ENCODE assay signal across 1 cellular context in the genomic region with DNA sequence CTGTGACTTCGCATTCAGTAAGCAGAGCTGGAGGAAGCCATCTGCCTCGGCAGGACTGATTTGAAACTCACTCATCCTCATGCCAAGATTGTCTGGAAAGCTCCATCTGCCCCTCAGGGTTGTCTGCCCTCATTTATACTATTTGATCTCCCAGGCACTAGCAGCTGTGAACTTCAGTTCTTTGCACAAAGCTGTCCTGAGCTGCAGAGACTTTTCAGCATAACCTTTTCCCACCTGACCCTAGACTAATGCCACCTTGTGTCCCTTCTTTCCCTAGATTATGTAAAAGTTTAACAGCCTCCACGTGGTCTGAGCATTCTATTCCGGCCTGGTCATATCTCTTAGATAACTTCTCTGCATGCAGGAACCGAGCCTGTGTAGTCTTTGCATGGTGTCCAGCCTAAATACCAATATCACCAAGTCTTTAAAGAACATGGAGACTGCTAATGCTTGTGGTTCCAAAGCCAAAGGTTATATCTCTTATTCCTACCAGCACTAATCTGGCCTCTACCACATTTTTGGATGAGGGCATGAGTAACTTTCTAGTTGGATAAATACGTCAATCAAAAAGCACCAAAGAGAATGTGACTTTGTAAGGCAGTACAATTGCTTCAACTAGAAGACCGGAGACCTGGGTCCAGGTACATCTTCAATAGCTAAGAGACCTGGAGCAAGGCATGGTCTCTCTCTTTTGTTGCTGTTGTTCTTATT.
TF ChIP-seq lines count a peak whose summit lies in the region.

No MANE protein-coding gene starts in this region.

TF ChIP-seq in K562, 482 proteins besides CTCF, POLR2A, EP300 and RAD21 (continued from another document and continues in another):
- TF ChIP-seq KLF13 (tag; IDR thresholded peaks at IDR 0.05; ENCODE audit: borderline replicate concordance, low read depth) (no peak), STAG1 (CRISPR knock-in tag; IDR thresholded peaks at IDR 0.05; ENCODE audit: borderline replicate concordance) (no peak), SAFB (IDR thresholded peaks at IDR 0.05; ENCODE audit: borderline replicate concordance, low read depth, low read length) (no peak), NCOA2 (IDR thresholded peaks at IDR 0.05; ENCODE audit: partially characterized antibody in 2 of 2) (no peak), KDM2B (CRISPR knock-in tag; IDR thresholded peaks at IDR 0.05) (no peak), FOXJ3 (CRISPR knock-in tag; IDR thresholded peaks at IDR 0.05) (no peak), SAFB2 (IDR thresholded peaks at IDR 0.05; ENCODE audit: borderline replicate concordance, low read depth, low read length, severe bottlenecking) (no peak), ZNF121 (CRISPR knock-in tag; conservative IDR thresholded peaks at IDR 0.05) (peak; percentile 29; the same call in 1 of the 2 replicates), JUND (IDR thresholded peaks at IDR 0.05; ENCODE audit: borderline replicate concordance, low read depth, low read length) (no peak), JUND (tag; IDR thresholded peaks at IDR 0.05; ENCODE audit: borderline replicate concordance, low read depth, low read length) (peak; percentile 22; the same call in 1 of the 3 replicates), ZNF23 (CRISPR knock-in tag; IDR thresholded peaks at IDR 0.05) (no peak), DACH1 (IDR thresholded peaks at IDR 0.05; ENCODE audit: partially characterized antibody) (no peak), ARID2 (IDR thresholded peaks at IDR 0.05) (no peak), NCOA1 (IDR thresholded peaks at IDR 0.05; ENCODE audit: low read depth) (no peak), ZNF583 (CRISPR knock-in tag; IDR thresholded peaks at IDR 0.05) (0 out of 2 replicates have a peak, but pooled peaks have one; percentile 68), SLC30A9 (CRISPR knock-in tag; IDR thresholded peaks at IDR 0.05) (no peak), SRSF1 (IDR thresholded peaks at IDR 0.05; ENCODE audit: low read depth, low read length) (no peak), NR1H2 (CRISPR knock-in tag; IDR thresholded peaks at IDR 0.05) (no peak), MCM7 (IDR thresholded peaks at IDR 0.05) (no peak), SNIP1 (IDR thresholded peaks at IDR 0.05; ENCODE audit: low read depth) (no peak), HNRNPH1 (optimal IDR thresholded peaks at IDR 0.05; ENCODE audit: low read depth, low read length) (no peak), BDP1 (IDR thresholded peaks at IDR 0.05; ENCODE audit: insufficient read depth, insufficient read length) (no peak), HDAC1 (IDR thresholded peaks at IDR 0.05) (peak in 1 of 2 experiments; percentile 65; a peak in 2 of 4 replicates), MCM3 (IDR thresholded peaks at IDR 0.05) (no peak), FOXM1 (IDR thresholded peaks at IDR 0.05; ENCODE audit: low read depth) (no peak), FOXM1 (CRISPR knock-in tag; IDR thresholded peaks at IDR 0.05; ENCODE audit: low read depth) (no peak), BRF1 (IDR thresholded peaks at IDR 0.05; ENCODE audit: borderline replicate concordance, extremely low read depth, insufficient read length) (no peak), ELF2 (CRISPR knock-in tag; IDR thresholded peaks at IDR 0.05) (no peak), ZNF253 (CRISPR knock-in tag; conservative IDR thresholded peaks at IDR 0.05) (no peak), THRAP3 (IDR thresholded peaks at IDR 0.05; ENCODE audit: borderline replicate concordance) (no peak), POLR3G (IDR thresholded peaks at IDR 0.05; ENCODE audit: extremely low read depth, insufficient read length, insufficient replicate concordance) (no peak), FOXJ2 (tag; IDR thresholded peaks at IDR 0.05) (no peak), KAT7 (CRISPR knock-in tag; IDR thresholded peaks at IDR 0.05; ENCODE audit: borderline replicate concordance) (no peak), LCOR (CRISPR knock-in tag; IDR thresholded peaks at IDR 0.05) (0 out of 2 replicates have a peak, but pooled peaks have one; percentile 33), IFI16 (CRISPR knock-in tag; IDR thresholded peaks at IDR 0.05) (no peak), CBFB (CRISPR knock-in tag; IDR thresholded peaks at IDR 0.05) (no peak), POLR2H (tag; IDR thresholded peaks at IDR 0.05; ENCODE audit: low read depth) (0 out of 2 replicates have a peak, but pooled peaks have one; percentile 26), POLR2G (IDR thresholded peaks at IDR 0.05; ENCODE audit: low read depth, low read length) (peak; percentile 58), MEIS2 (IDR thresholded peaks at IDR 0.05; ENCODE audit: partially characterized antibody) (peak; percentile 51), ZBTB8A (IDR thresholded peaks at IDR 0.05; ENCODE audit: partially characterized antibody) (no peak), YY1 (IDR thresholded peaks at IDR 0.05; ENCODE audit: borderline replicate concordance in 1 of 3, control insufficient read depth in 1 of 3, extremely low read depth in 1 of 3, insufficient read depth in 3 of 3, insufficient read length in 1 of 3, insufficient replicate concordance in 2 of 3, low read depth in 1 of 3, low read length in 2 of 3) (no peak), MAFF (IDR thresholded peaks at IDR 0.05; ENCODE audit: low read length) (no peak), NFE2L1 (tag; IDR thresholded peaks at IDR 0.05; ENCODE audit: borderline replicate concordance, low read depth) (no peak), HDAC6 (IDR thresholded peaks at IDR 0.05; ENCODE audit: low read depth, low read length) (no peak), TEAD4 (IDR thresholded peaks at IDR 0.05; ENCODE audit: low read length) (peak; percentile 39; the same call in 1 of the 2 replicates), TEAD4 (CRISPR knock-in tag; IDR thresholded peaks at IDR 0.05; ENCODE audit: borderline replicate concordance) (no peak), RB1 (IDR thresholded peaks at IDR 0.05; ENCODE audit: low read depth) (no peak), SMARCE1 (IDR thresholded peaks at IDR 0.05) (no peak), KDM4B (IDR thresholded peaks at IDR 0.05; ENCODE audit: borderline replicate concordance in 2 of 2, low read depth in 1 of 2) (no peak), ZNF282 (CRISPR knock-in tag; IDR thresholded peaks at IDR 0.05) (no peak)
- TF ChIP-seq, protein P1, sequence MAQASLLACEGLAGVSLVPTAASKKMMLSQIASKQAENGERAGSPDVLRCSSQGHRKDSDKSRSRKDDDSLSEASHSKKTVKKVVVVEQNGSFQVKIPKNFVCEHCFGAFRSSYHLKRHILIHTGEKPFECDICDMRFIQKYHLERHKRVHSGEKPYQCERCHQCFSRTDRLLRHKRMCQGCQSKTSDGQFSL (CRISPR knock-in tag; IDR thresholded peaks at IDR 0.05), result no peak
- TF ChIP-seq, protein P1 (tag; IDR thresholded peaks at IDR 0.05), result 0 out of 4 replicates have a peak, but pooled peaks of 1 of the 2 experiments have one; percentile 14
- TF ChIP-seq, protein P2, sequence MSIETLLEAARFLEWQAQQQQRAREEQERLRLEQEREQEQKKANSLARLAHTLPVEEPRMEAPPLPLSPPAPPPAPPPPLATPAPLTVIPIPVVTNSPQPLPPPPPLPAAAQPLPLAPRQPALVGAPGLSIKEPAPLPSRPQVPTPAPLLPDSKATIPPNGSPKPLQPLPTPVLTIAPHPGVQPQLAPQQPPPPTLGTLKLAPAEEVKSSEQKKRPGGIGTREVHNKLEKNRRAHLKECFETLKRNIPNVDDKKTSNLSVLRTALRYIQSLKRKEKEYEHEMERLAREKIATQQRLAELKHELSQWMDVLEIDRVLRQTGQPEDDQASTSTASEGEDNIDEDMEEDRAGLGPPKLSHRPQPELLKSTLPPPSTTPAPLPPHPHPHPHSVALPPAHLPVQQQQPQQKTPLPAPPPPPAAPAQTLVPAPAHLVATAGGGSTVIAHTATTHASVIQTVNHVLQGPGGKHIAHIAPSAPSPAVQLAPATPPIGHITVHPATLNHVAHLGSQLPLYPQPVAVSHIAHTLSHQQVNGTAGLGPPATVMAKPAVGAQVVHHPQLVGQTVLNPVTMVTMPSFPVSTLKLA (conservative IDR thresholded peaks at IDR 0.05), result peak; percentile 91 to 93
- TF ChIP-seq, protein P3, sequence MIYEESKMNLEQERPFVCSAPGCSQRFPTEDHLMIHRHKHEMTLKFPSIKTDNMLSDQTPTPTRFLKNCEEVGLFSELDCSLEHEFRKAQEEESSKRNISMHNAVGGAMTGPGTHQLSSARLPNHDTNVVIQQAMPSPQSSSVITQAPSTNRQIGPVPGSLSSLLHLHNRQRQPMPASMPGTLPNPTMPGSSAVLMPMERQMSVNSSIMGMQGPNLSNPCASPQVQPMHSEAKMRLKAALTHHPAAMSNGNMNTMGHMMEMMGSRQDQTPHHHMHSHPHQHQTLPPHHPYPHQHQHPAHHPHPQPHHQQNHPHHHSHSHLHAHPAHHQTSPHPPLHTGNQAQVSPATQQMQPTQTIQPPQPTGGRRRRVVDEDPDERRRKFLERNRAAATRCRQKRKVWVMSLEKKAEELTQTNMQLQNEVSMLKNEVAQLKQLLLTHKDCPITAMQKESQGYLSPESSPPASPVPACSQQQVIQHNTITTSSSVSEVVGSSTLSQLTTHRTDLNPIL (CRISPR knock-in tag; IDR thresholded peaks at IDR 0.05), result no peak
- TF ChIP-seq, protein P4, sequence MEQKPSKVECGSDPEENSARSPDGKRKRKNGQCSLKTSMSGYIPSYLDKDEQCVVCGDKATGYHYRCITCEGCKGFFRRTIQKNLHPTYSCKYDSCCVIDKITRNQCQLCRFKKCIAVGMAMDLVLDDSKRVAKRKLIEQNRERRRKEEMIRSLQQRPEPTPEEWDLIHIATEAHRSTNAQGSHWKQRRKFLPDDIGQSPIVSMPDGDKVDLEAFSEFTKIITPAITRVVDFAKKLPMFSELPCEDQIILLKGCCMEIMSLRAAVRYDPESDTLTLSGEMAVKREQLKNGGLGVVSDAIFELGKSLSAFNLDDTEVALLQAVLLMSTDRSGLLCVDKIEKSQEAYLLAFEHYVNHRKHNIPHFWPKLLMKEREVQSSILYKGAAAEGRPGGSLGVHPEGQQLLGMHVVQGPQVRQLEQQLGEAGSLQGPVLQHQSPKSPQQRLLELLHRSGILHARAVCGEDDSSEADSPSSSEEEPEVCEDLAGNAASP (IDR thresholded peaks at IDR 0.05), result no peak
- TF ChIP-seq, protein P5, sequence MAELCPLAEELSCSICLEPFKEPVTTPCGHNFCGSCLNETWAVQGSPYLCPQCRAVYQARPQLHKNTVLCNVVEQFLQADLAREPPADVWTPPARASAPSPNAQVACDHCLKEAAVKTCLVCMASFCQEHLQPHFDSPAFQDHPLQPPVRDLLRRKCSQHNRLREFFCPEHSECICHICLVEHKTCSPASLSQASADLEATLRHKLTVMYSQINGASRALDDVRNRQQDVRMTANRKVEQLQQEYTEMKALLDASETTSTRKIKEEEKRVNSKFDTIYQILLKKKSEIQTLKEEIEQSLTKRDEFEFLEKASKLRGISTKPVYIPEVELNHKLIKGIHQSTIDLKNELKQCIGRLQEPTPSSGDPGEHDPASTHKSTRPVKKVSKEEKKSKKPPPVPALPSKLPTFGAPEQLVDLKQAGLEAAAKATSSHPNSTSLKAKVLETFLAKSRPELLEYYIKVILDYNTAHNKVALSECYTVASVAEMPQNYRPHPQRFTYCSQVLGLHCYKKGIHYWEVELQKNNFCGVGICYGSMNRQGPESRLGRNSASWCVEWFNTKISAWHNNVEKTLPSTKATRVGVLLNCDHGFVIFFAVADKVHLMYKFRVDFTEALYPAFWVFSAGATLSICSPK (IDR thresholded peaks at IDR 0.05; ENCODE audit: borderline replicate concordance), result no peak
- TF ChIP-seq, protein P6, sequence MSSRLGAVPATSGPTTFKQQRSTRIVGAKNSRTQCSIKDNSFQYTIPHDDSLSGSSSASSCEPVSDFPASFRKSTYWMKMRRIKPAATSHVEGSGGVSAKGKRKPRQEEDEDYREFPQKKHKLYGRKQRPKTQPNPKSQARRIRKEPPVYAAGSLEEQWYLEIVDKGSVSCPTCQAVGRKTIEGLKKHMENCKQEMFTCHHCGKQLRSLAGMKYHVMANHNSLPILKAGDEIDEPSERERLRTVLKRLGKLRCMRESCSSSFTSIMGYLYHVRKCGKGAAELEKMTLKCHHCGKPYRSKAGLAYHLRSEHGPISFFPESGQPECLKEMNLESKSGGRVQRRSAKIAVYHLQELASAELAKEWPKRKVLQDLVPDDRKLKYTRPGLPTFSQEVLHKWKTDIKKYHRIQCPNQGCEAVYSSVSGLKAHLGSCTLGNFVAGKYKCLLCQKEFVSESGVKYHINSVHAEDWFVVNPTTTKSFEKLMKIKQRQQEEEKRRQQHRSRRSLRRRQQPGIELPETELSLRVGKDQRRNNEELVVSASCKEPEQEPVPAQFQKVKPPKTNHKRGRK (tag; IDR thresholded peaks at IDR 0.05), result no peak
- TF ChIP-seq, protein P7, sequence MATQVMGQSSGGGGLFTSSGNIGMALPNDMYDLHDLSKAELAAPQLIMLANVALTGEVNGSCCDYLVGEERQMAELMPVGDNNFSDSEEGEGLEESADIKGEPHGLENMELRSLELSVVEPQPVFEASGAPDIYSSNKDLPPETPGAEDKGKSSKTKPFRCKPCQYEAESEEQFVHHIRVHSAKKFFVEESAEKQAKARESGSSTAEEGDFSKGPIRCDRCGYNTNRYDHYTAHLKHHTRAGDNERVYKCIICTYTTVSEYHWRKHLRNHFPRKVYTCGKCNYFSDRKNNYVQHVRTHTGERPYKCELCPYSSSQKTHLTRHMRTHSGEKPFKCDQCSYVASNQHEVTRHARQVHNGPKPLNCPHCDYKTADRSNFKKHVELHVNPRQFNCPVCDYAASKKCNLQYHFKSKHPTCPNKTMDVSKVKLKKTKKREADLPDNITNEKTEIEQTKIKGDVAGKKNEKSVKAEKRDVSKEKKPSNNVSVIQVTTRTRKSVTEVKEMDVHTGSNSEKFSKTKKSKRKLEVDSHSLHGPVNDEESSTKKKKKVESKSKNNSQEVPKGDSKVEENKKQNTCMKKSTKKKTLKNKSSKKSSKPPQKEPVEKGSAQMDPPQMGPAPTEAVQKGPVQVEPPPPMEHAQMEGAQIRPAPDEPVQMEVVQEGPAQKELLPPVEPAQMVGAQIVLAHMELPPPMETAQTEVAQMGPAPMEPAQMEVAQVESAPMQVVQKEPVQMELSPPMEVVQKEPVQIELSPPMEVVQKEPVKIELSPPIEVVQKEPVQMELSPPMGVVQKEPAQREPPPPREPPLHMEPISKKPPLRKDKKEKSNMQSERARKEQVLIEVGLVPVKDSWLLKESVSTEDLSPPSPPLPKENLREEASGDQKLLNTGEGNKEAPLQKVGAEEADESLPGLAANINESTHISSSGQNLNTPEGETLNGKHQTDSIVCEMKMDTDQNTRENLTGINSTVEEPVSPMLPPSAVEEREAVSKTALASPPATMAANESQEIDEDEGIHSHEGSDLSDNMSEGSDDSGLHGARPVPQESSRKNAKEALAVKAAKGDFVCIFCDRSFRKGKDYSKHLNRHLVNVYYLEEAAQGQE (CRISPR knock-in tag; IDR thresholded peaks at IDR 0.05; ENCODE audit: low read depth), result no peak
- TF ChIP-seq, protein P8, sequence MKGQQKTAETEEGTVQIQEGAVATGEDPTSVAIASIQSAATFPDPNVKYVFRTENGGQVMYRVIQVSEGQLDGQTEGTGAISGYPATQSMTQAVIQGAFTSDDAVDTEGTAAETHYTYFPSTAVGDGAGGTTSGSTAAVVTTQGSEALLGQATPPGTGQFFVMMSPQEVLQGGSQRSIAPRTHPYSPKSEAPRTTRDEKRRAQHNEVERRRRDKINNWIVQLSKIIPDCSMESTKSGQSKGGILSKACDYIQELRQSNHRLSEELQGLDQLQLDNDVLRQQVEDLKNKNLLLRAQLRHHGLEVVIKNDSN (CRISPR knock-in tag; IDR thresholded peaks at IDR 0.05), result no peak
